In the genomic region with DNA sequence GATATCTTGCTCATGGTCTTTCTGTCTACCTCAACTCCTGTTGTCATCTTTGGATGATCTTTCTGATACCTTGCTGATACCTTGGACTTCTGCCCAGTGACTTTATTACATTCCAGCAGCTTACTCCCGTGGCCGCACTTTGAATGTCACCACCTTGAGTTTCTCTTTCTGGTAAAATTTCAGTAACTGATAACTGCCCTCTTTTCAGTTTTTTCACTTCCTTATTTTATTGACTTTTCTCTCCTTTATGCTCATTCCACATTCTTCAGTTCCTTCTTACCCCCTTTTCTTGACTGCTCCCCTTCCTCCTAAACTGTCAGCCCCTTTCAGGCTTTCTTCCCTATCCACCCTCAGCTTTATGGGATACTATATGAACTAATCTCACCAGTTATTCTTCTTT, we compare ENCODE assay signal across 15 cellular contexts. TPM values are rescaled to one million over a fixed set of nuclear protein-coding genes. Genes with fewer than 3 reads are reported as not detected.
DNase-seq lines count a peak whose midpoint lies in the region; ATAC-seq and FAIRE-seq lines count a peak whose summit lies in the region.
"Had no signal": no experiment of that assay in that cellular context is flagged by ENCODE, and none has a peak within 500 bp of the region (broad histone marks: within the 10 kb centered on the region; RNA-seq: fewer than 3 reads in every experiment).

No MANE protein-coding gene starts in this region.

- H3K27me3 ChIP-seq in MG63, result no peaks in the 10 kb centered on the region
- H3K27me3 ChIP-seq: colonic mucosa, spleen, vagina had no signal

- H3K27ac Mint-ChIP-seq in stimulated activated naive CD8-positive, alpha-beta T cell treated with anti-CD3 and anti-CD28 coated beads, Interleukin-15, Interleukin-2, amounts not matched to agents 100 ng/mL and 50 ng/mL, for 24 hours, result peak overlapping the region; percentile 62
- H3K27ac Mint-ChIP-seq in stimulated activated naive CD8-positive, alpha-beta T cell treated with anti-CD3 and anti-CD28 coated beads, Interleukin-15, amount 100 ng/mL, for 72 hours, result peak overlapping the region in 1 of 2 donors; percentile 52
- H3K27ac Mint-ChIP-seq in activated CD4-positive, alpha-beta T cell treated with anti-CD3 and anti-CD28 coated beads, Interleukin-2, amount 10 ng/mL, durations not matched to agents 7 days and 5 days, result no peak overlapping the region
- H3K27ac Mint-ChIP-seq: activated CD4-positive, alpha-beta memory T cell treated with anti-CD3 and anti-CD28 coated beads, Interleukin-2, amount 10 ng/mL, durations not matched to agents 7 days and 5 days; T-helper 1 cell treated with Interleukin-12 subunit alpha and Interleukin-12 subunit beta and Interleukin-4 antibody, amounts not matched to agents 30 μg/mL and 1 μg/mL, for 36 hours had no signal

- DNase-seq in stimulated activated naive CD8-positive, alpha-beta T cell treated with anti-CD3 and anti-CD28 coated beads, Interleukin-15, amount 100 ng/mL, for 72 hours, result no peak
- no peak for DNase-seq in DMS79 (lab: John Stamatoyannopoulos, UW)
- no peak for DNase-seq in activated CD4-positive, alpha-beta T cell treated with anti-CD3 and anti-CD28 coated beads, Interleukin-2, amount 10 ng/mL, durations not matched to agents 7 days and 5 days
- no peak for DNase-seq in GM19239 (ENCODE audit: insufficient read length, low spot score)
- DNase-seq in MG63, result no peak
- DNase-seq: activated CD4-positive, alpha-beta memory T cell treated with anti-CD3 and anti-CD28 coated beads, Interleukin-2, amount 10 ng/mL, durations not matched to agents 7 days and 5 days; colonic mucosa; DMS79 treated with DMSO at 0.1 percent for 48 hours; spleen had no signal

- H3K27me3 Mint-ChIP-seq in stimulated activated naive CD8-positive, alpha-beta T cell treated with anti-CD3 and anti-CD28 coated beads, Interleukin-15, Interleukin-2, amounts not matched to agents 100 ng/mL and 50 ng/mL, for 24 hours, result no peaks in the 10 kb centered on the region
- no peaks in the 10 kb centered on the region for H3K27me3 Mint-ChIP-seq in stimulated activated naive CD8-positive, alpha-beta T cell treated with anti-CD3 and anti-CD28 coated beads, Interleukin-15, amount 100 ng/mL, for 72 hours
- H3K27me3 Mint-ChIP-seq in activated CD4-positive, alpha-beta T cell treated with anti-CD3 and anti-CD28 coated beads, Interleukin-2, amount 10 ng/mL, durations not matched to agents 7 days and 5 days, result no peaks in the 10 kb centered on the region
- H3K27me3 Mint-ChIP-seq: activated CD4-positive, alpha-beta memory T cell treated with anti-CD3 and anti-CD28 coated beads, Interleukin-2, amount 10 ng/mL, durations not matched to agents 7 days and 5 days had no signal

- peaks cover 15% of the 10 kb centered on the region for H3K4me1 Mint-ChIP-seq in stimulated activated naive CD8-positive, alpha-beta T cell treated with anti-CD3 and anti-CD28 coated beads, Interleukin-15, Interleukin-2, amounts not matched to agents 100 ng/mL and 50 ng/mL, for 24 hours (ENCODE audit: low read depth)
- H3K4me1 Mint-ChIP-seq in stimulated activated naive CD8-positive, alpha-beta T cell treated with anti-CD3 and anti-CD28 coated beads, Interleukin-15, amount 100 ng/mL, for 72 hours, result no peaks in the 10 kb centered on the region
- peaks cover 1% of the 10 kb centered on the region for H3K4me1 Mint-ChIP-seq in activated CD4-positive, alpha-beta T cell treated with anti-CD3 and anti-CD28 coated beads, Interleukin-2, amount 10 ng/mL, durations not matched to agents 7 days and 5 days

- no peak for ATAC-seq in stimulated activated naive CD8-positive, alpha-beta T cell treated with anti-CD3 and anti-CD28 coated beads, Interleukin-15, amount 100 ng/mL, for 72 hours
- ATAC-seq in HG02571 (IDR thresholded peaks at IDR 0.05; ENCODE audit: unreplicated experiment) (peak; percentile 61), HG03565 (IDR thresholded peaks at IDR 0.05; ENCODE audit: unreplicated experiment) (peak; percentile 34)

- H3K36me3 Mint-ChIP-seq in stimulated activated naive CD8-positive, alpha-beta T cell treated with anti-CD3 and anti-CD28 coated beads, Interleukin-15, Interleukin-2, amounts not matched to agents 100 ng/mL and 50 ng/mL, for 24 hours (ENCODE audit: low read depth), result peaks cover 68% of the 10 kb centered on the region
- H3K36me3 Mint-ChIP-seq in activated CD4-positive, alpha-beta T cell treated with anti-CD3 and anti-CD28 coated beads, Interleukin-2, amount 10 ng/mL, durations not matched to agents 7 days and 5 days (ENCODE audit: low read depth), result peaks cover 64% of the 10 kb centered on the region

- no peaks in the 10 kb centered on the region for H3K9me3 Mint-ChIP-seq in stimulated activated naive CD8-positive, alpha-beta T cell treated with anti-CD3 and anti-CD28 coated beads, Interleukin-15, Interleukin-2, amounts not matched to agents 100 ng/mL and 50 ng/mL, for 24 hours
- H3K9me3 Mint-ChIP-seq in stimulated activated naive CD8-positive, alpha-beta T cell treated with anti-CD3 and anti-CD28 coated beads, Interleukin-15, amount 100 ng/mL, for 72 hours, result no peaks in the 10 kb centered on the region
- H3K9me3 Mint-ChIP-seq in activated CD4-positive, alpha-beta T cell treated with anti-CD3 and anti-CD28 coated beads, Interleukin-2, amount 10 ng/mL, durations not matched to agents 7 days and 5 days, result no peaks in the 10 kb centered on the region
- H3K9me3 Mint-ChIP-seq: activated CD4-positive, alpha-beta memory T cell treated with anti-CD3 and anti-CD28 coated beads, Interleukin-2, amount 10 ng/mL, durations not matched to agents 7 days and 5 days; T-helper 1 cell treated with Interleukin-12 subunit alpha and Interleukin-12 subunit beta and Interleukin-4 antibody, amounts not matched to agents 30 μg/mL and 1 μg/mL, for 36 hours had no signal

- peaks cover 30% of the 10 kb centered on the region for H3K36me3 ChIP-seq in MG63
- H3K36me3 ChIP-seq: colonic mucosa had no signal

- H3K4me3 ChIP-seq in MG63, result no peak overlapping the region
- H3K4me3 ChIP-seq: colonic mucosa, HAP-1, spleen, vagina had no signal

- H3K4me3 Mint-ChIP-seq in stimulated activated naive CD8-positive, alpha-beta T cell treated with anti-CD3 and anti-CD28 coated beads, Interleukin-15, Interleukin-2, amounts not matched to agents 100 ng/mL and 50 ng/mL, for 24 hours, result no peak overlapping the region
- H3K4me3 Mint-ChIP-seq in stimulated activated naive CD8-positive, alpha-beta T cell treated with anti-CD3 and anti-CD28 coated beads, Interleukin-15, amount 100 ng/mL, for 72 hours, result no peak overlapping the region
- H3K4me3 Mint-ChIP-seq in activated CD4-positive, alpha-beta T cell treated with anti-CD3 and anti-CD28 coated beads, Interleukin-2, amount 10 ng/mL, durations not matched to agents 7 days and 5 days, result no peak overlapping the region
- H3K4me3 Mint-ChIP-seq: activated CD4-positive, alpha-beta memory T cell treated with anti-CD3 and anti-CD28 coated beads, Interleukin-2, amount 10 ng/mL, durations not matched to agents 7 days and 5 days; T-helper 1 cell treated with Interleukin-12 subunit alpha and Interleukin-12 subunit beta and Interleukin-4 antibody, amounts not matched to agents 30 μg/mL and 1 μg/mL, for 36 hours had no signal

- POLR2A ChIA-PET in activated CD4-positive, alpha-beta T cell treated with anti-CD3 and anti-CD28 coated beads, Interleukin-2, amount 10 ng/mL, durations not matched to agents 7 days and 5 days (lab: Charles Lee), result no interaction called here

- no peaks in the 10 kb centered on the region for H3K9me3 ChIP-seq in MG63
- H3K9me3 ChIP-seq: colonic mucosa, HAP-1, spleen, vagina had no signal

- CTCF ChIA-PET in activated CD4-positive, alpha-beta T cell treated with anti-CD3 and anti-CD28 coated beads, Interleukin-2, amount 10 ng/mL, durations not matched to agents 7 days and 5 days (lab: Charles Lee), result no interaction called here

- no peak for FAIRE-seq in GM19239 (lab: Jason Lieb, UNC)

RNA-seq across cellular contexts. Expression of a gene that starts 7.0 kb away (rescaled TPM):
- total RNA-seq in activated CD4-positive, alpha-beta T cell treated with anti-CD3 and anti-CD28 coated beads, Interleukin-2, amount 10 ng/mL, durations not matched to agents 7 days and 5 days, result 10 to 100 TPM; 13.9 to 14.8 TPM
- 10.5 and 13.0 TPM in 2 replicates for total RNA-seq in MG63 (2014; rRNA removed; shearing (Covaris generic); ENCODE audit: low replicate concordance)

RNA-seq across cellular contexts. Expression of a gene that starts 14.0 kb away (rescaled TPM):
- total RNA-seq in activated CD4-positive, alpha-beta T cell treated with anti-CD3 and anti-CD28 coated beads, Interleukin-2, amount 10 ng/mL, durations not matched to agents 7 days and 5 days, result 10 to 100 TPM; 24.3 to 25.3 TPM
- total RNA-seq in MG63 (2014; rRNA removed; shearing (Covaris generic); ENCODE audit: low replicate concordance), result 5.5 and 8.6 TPM in 2 replicates

RNA-seq across cellular contexts. Expression of a gene that starts 47.9 kb away (rescaled TPM):
- 10 to 100 TPM; 58.7 to 59.9 TPM for total RNA-seq in activated CD4-positive, alpha-beta T cell treated with anti-CD3 and anti-CD28 coated beads, Interleukin-2, amount 10 ng/mL, durations not matched to agents 7 days and 5 days
- total RNA-seq in MG63 (2014; rRNA removed; shearing (Covaris generic); ENCODE audit: low replicate concordance), result 30.0 and 39.0 TPM in 2 replicates
